ENCODE assay signal across 33 cellular contexts in the genomic region with DNA sequence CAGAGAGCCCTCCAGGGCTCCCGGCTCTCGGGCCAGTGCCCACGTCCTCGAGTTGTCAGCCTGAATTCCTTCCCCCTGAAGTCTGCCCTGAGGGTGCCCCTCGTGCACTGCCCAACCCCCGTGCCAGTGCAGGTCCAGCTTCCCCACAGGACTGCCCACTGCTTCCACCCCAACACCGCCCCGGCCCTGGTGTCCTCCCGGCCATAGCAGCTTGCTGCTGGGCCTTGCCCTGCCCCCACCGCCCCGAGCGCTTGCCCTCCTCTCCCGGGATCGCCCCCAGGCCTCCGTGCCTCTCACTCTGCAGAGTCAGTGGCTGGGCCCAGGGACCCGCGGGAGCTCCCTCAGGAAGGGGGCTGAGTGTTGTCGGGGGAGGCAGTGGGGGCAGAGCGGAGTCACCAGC. TPM values are rescaled to one million over a fixed set of nuclear protein-coding genes. Genes with fewer than 3 reads are reported as not detected.
"Had no signal": no experiment of that assay in that cellular context is flagged by ENCODE, and none has a peak within 500 bp of the region (broad histone marks: within the 10 kb centered on the region; RNA-seq: fewer than 3 reads in every experiment).

No MANE protein-coding gene starts in this region.

- H3K27ac Mint-ChIP-seq: activated CD4-positive, alpha-beta memory T cell treated with anti-CD3 and anti-CD28 coated beads for 36 hours; activated CD4-positive, alpha-beta T cell treated with anti-CD3 and anti-CD28 coated beads for 36 hours; activated CD4-positive, alpha-beta T cell treated with anti-CD3 and anti-CD28 coated beads, Interleukin-2, amount 10 ng/mL, durations not matched to agents 24 days and 14 days; activated CD8-positive, alpha-beta memory T cell treated with anti-CD3 and anti-CD28 coated beads, Interleukin-2, amount 10 ng/mL, durations not matched to agents 7 days and 5 days; activated CD8-positive, alpha-beta T cell treated with anti-CD3 and anti-CD28 coated beads, Interleukin-2, amount 10 ng/mL, durations not matched to agents 7 days and 5 days; activated naive CD4-positive, alpha-beta T cell treated with anti-CD3 and anti-CD28 coated beads for 36 hours; activated naive CD4-positive, alpha-beta T cell treated with anti-CD3 and anti-CD28 coated beads, Interleukin-2, amount 50 U/mL, for 24 hours; activated naive CD8-positive, alpha-beta T cell treated with anti-CD3 and anti-CD28 coated beads, Interleukin-2, amount 10 ng/mL, durations not matched to agents 7 days and 5 days; activated T-helper 1 cell treated with anti-CD3 and anti-CD28 coated beads, Interleukin-12 subunit alpha, Interleukin-12 subunit beta, Interleukin-2, Interleukin-4 antibody, amounts not matched to agents 30 ng/mL and 10 ng/mL and 1 ng/mL, durations not matched to agents 14 hours and 24 hours and 36 hours; activated T-helper 2 cell treated with anti-CD3 and anti-CD28 coated beads, Interferon-gamma antibody, Interleukin-2, Interleukin-4, amounts not matched to agents 10 μg/mL and 5 μg/mL and 100 μg/mL, durations not matched to agents 14 hours and 24 hours and 36 hours had no signal

- H3K27ac ChIP-seq: brain microvascular endothelial cell, colonic mucosa, epithelial cell of prostate, esophagus squamous epithelium, gastroesophageal sphincter, heart right ventricle had no signal

- H3K36me3 Mint-ChIP-seq: activated CD4-positive, alpha-beta memory T cell treated with anti-CD3 and anti-CD28 coated beads for 36 hours; activated CD8-positive, alpha-beta memory T cell treated with anti-CD3 and anti-CD28 coated beads, Interleukin-2, amount 10 ng/mL, durations not matched to agents 7 days and 5 days; activated naive CD4-positive, alpha-beta T cell treated with anti-CD3 and anti-CD28 coated beads, Interleukin-2, amount 50 U/mL, for 24 hours; activated naive CD8-positive, alpha-beta T cell treated with anti-CD3 and anti-CD28 coated beads, Interleukin-2, amount 10 ng/mL, durations not matched to agents 7 days and 5 days had no signal

- H3K9me3 Mint-ChIP-seq: activated CD4-positive, alpha-beta memory T cell treated with anti-CD3 and anti-CD28 coated beads for 36 hours; activated CD4-positive, alpha-beta T cell treated with anti-CD3 and anti-CD28 coated beads, Interleukin-2, amount 10 ng/mL, durations not matched to agents 24 days and 14 days; activated naive CD4-positive, alpha-beta T cell treated with anti-CD3 and anti-CD28 coated beads for 36 hours; activated naive CD4-positive, alpha-beta T cell treated with anti-CD3 and anti-CD28 coated beads, Interleukin-2, amount 50 U/mL, for 24 hours; activated naive CD8-positive, alpha-beta T cell treated with anti-CD3 and anti-CD28 coated beads, Interleukin-2, amount 10 ng/mL, durations not matched to agents 7 days and 5 days; activated T-helper 1 cell treated with anti-CD3 and anti-CD28 coated beads, Interleukin-12 subunit alpha, Interleukin-12 subunit beta, Interleukin-2, Interleukin-4 antibody, amounts not matched to agents 30 ng/mL and 10 ng/mL and 1 ng/mL, durations not matched to agents 14 hours and 24 hours and 36 hours; activated T-helper 2 cell treated with anti-CD3 and anti-CD28 coated beads, Interferon-gamma antibody, Interleukin-2, Interleukin-4, amounts not matched to agents 10 μg/mL and 5 μg/mL and 100 μg/mL, durations not matched to agents 14 hours and 24 hours and 36 hours had no signal

- H3K4me1 ChIP-seq: colonic mucosa, esophagus squamous epithelium, gastroesophageal sphincter, heart right ventricle had no signal

- H3K4me3 Mint-ChIP-seq: activated CD4-positive, alpha-beta memory T cell treated with anti-CD3 and anti-CD28 coated beads for 36 hours; activated CD4-positive, alpha-beta T cell treated with anti-CD3 and anti-CD28 coated beads for 36 hours; activated CD4-positive, alpha-beta T cell treated with anti-CD3 and anti-CD28 coated beads, Interleukin-2, amount 10 ng/mL, durations not matched to agents 24 days and 14 days; activated CD8-positive, alpha-beta memory T cell treated with anti-CD3 and anti-CD28 coated beads, Interleukin-2, amount 10 ng/mL, durations not matched to agents 7 days and 5 days; activated CD8-positive, alpha-beta T cell treated with anti-CD3 and anti-CD28 coated beads, Interleukin-2, amount 10 ng/mL, durations not matched to agents 7 days and 5 days; activated naive CD4-positive, alpha-beta T cell treated with anti-CD3 and anti-CD28 coated beads for 36 hours; activated naive CD4-positive, alpha-beta T cell treated with anti-CD3 and anti-CD28 coated beads, Interleukin-2, amount 50 U/mL, for 24 hours; activated naive CD8-positive, alpha-beta T cell treated with anti-CD3 and anti-CD28 coated beads, Interleukin-2, amount 10 ng/mL, durations not matched to agents 7 days and 5 days; activated T-helper 1 cell treated with anti-CD3 and anti-CD28 coated beads, Interleukin-12 subunit alpha, Interleukin-12 subunit beta, Interleukin-2, Interleukin-4 antibody, amounts not matched to agents 30 ng/mL and 10 ng/mL and 1 ng/mL, durations not matched to agents 14 hours and 24 hours and 36 hours had no signal

- H3K4me1 Mint-ChIP-seq: activated CD4-positive, alpha-beta T cell treated with anti-CD3 and anti-CD28 coated beads for 36 hours; activated CD4-positive, alpha-beta T cell treated with anti-CD3 and anti-CD28 coated beads, Interleukin-2, amount 10 ng/mL, durations not matched to agents 24 days and 14 days; activated CD8-positive, alpha-beta memory T cell treated with anti-CD3 and anti-CD28 coated beads, Interleukin-2, amount 10 ng/mL, durations not matched to agents 7 days and 5 days; activated naive CD4-positive, alpha-beta T cell treated with anti-CD3 and anti-CD28 coated beads, Interleukin-2, amount 50 U/mL, for 24 hours; activated naive CD8-positive, alpha-beta T cell treated with anti-CD3 and anti-CD28 coated beads, Interleukin-2, amount 10 ng/mL, durations not matched to agents 7 days and 5 days had no signal

- H3K36me3 ChIP-seq: brain microvascular endothelial cell, colonic mucosa, esophagus squamous epithelium had no signal

- H3K4me3 ChIP-seq: colonic mucosa, esophagus squamous epithelium, gastroesophageal sphincter, heart right ventricle had no signal

- FAIRE-seq: astrocyte, bronchial epithelial cell, endometrium, endothelial cell of umbilical vein had no signal

- DNase-seq: activated CD4-positive, alpha-beta memory T cell treated with anti-CD3 and anti-CD28 coated beads for 36 hours; activated CD4-positive, alpha-beta T cell treated with anti-CD3 and anti-CD28 coated beads for 36 hours; activated CD4-positive, alpha-beta T cell treated with anti-CD3 and anti-CD28 coated beads, Interleukin-2, amount 10 ng/mL, durations not matched to agents 24 days and 14 days; activated CD4-positive, CD25-positive, alpha-beta regulatory T cell; activated CD4-positive, CD25-positive, alpha-beta regulatory T cell treated with anti-CD3 and anti-CD28 coated beads, Interleukin-2, amount 50 U/mL, for 72 hours; activated CD8-positive, alpha-beta memory T cell treated with anti-CD3 and anti-CD28 coated beads, Interleukin-2, amount 10 ng/mL, durations not matched to agents 7 days and 5 days; activated CD8-positive, alpha-beta memory T cell treated with anti-CD3 and anti-CD28 coated beads, Interleukin-2, amount 50 U/mL, for 4 hours; activated CD8-positive, alpha-beta T cell treated with anti-CD3 and anti-CD28 coated beads, Interleukin-2, amount 10 ng/mL, durations not matched to agents 7 days and 5 days; activated effector memory CD4-positive, alpha-beta T cell treated with anti-CD3 and anti-CD28 coated beads, Interleukin-2, amount 50 U/mL, for 16 hours; activated naive CD4-positive, alpha-beta T cell treated with anti-CD3 and anti-CD28 coated beads for 36 hours; activated naive CD8-positive, alpha-beta T cell treated with anti-CD3 and anti-CD28 coated beads, Interleukin-2, amount 10 ng/mL, durations not matched to agents 7 days and 5 days; activated T-cell treated with anti-CD3 and anti-CD28 coated beads, Interleukin-2, amount 50 U/mL, for 1 hour; activated T-cell treated with anti-CD3 and anti-CD28 coated beads, Interleukin-2, amount 50 U/mL, for 48 hours; amniotic stem cell; anterior cingulate cortex; brain microvascular endothelial cell; caudate nucleus; colonic mucosa; effector CD8-positive, alpha-beta T cell; esophagus squamous epithelium; foreskin melanocyte; T-helper 2 cell had no signal

- H3K9me3 ChIP-seq: colonic mucosa, esophagus squamous epithelium, gastroesophageal sphincter, heart right ventricle had no signal

- H3K27me3 Mint-ChIP-seq: activated CD4-positive, alpha-beta memory T cell treated with anti-CD3 and anti-CD28 coated beads for 36 hours; activated CD4-positive, alpha-beta T cell treated with anti-CD3 and anti-CD28 coated beads for 36 hours; activated CD4-positive, alpha-beta T cell treated with anti-CD3 and anti-CD28 coated beads, Interleukin-2, amount 10 ng/mL, durations not matched to agents 24 days and 14 days; activated CD8-positive, alpha-beta memory T cell treated with anti-CD3 and anti-CD28 coated beads, Interleukin-2, amount 10 ng/mL, durations not matched to agents 7 days and 5 days; activated naive CD4-positive, alpha-beta T cell treated with anti-CD3 and anti-CD28 coated beads, Interleukin-2, amount 50 U/mL, for 24 hours; activated naive CD8-positive, alpha-beta T cell treated with anti-CD3 and anti-CD28 coated beads, Interleukin-2, amount 10 ng/mL, durations not matched to agents 7 days and 5 days had no signal

- H3K27me3 ChIP-seq: brain microvascular endothelial cell, colonic mucosa had no signal

- ATAC-seq: activated CD4-positive, alpha-beta T cell treated with anti-CD3 and anti-CD28 coated beads for 36 hours; activated CD8-positive, alpha-beta memory T cell treated with anti-CD3 and anti-CD28 coated beads, Interleukin-2, amount 10 ng/mL, durations not matched to agents 7 days and 5 days; gastroesophageal sphincter; heart right ventricle had no signal

RNA-seq across cellular contexts. Expression of gene ARHGEF16, which starts 24.1 kb away (rescaled TPM):
- total RNA-seq: activated CD4-positive, alpha-beta T cell treated with anti-CD3 and anti-CD28 coated beads for 36 hours; activated CD4-positive, alpha-beta T cell treated with anti-CD3 and anti-CD28 coated beads, Interleukin-2, amount 10 ng/mL, durations not matched to agents 24 days and 14 days; activated CD8-positive, alpha-beta memory T cell treated with anti-CD3 and anti-CD28 coated beads, Interleukin-2, amount 10 ng/mL, durations not matched to agents 7 days and 5 days; activated CD8-positive, alpha-beta T cell treated with anti-CD3 and anti-CD28 coated beads, Interleukin-2, amount 10 ng/mL, durations not matched to agents 7 days and 5 days; activated naive CD8-positive, alpha-beta T cell treated with anti-CD3 and anti-CD28 coated beads, Interleukin-2, amount 10 ng/mL, durations not matched to agents 7 days and 5 days; activated T-helper 1 cell treated with anti-CD3 and anti-CD28 coated beads, Interleukin-12 subunit alpha, Interleukin-12 subunit beta, Interleukin-2, Interleukin-4 antibody, amounts not matched to agents 30 ng/mL and 10 ng/mL and 1 ng/mL, durations not matched to agents 14 hours and 24 hours and 36 hours; activated T-helper 2 cell treated with anti-CD3 and anti-CD28 coated beads, Interferon-gamma antibody, Interleukin-2, Interleukin-4, amounts not matched to agents 10 μg/mL and 5 μg/mL and 100 μg/mL, durations not matched to agents 14 hours and 24 hours and 36 hours; T-helper 1 cell treated with Interleukin-12 subunit alpha and Interleukin-12 subunit beta and Interleukin-4 antibody, amounts not matched to agents 30 ng/mL and 1 ng/mL, for 36 hours had no signal
